1 cellular context compared by ENCODE assay signal in genomic region chr11:62105611-62106245, GRCh38.
TF ChIP-seq lines count a peak whose summit lies in the region.

No MANE protein-coding gene starts in this region.

TF ChIP-seq in GM23338, 12 proteins besides CTCF, POLR2A, EP300 and RAD21 (continued from another document):
- no peak for TF ChIP-seq ZNF462 (CRISPR knock-in tag; IDR thresholded peaks at IDR 0.05)
- no peak for TF ChIP-seq POLR2AphosphoS5 (IDR thresholded peaks at IDR 0.05; ENCODE audit: low read depth)
- no peak for TF ChIP-seq NANOG (IDR thresholded peaks at IDR 0.05; ENCODE audit: borderline replicate concordance)
- TF ChIP-seq EZH2phosphoT487 (IDR thresholded peaks at IDR 0.05; ENCODE audit: unreplicated experiment): no peak
